ENCODE assay signal across 11 cellular contexts in genomic region chr3:4835616-4836043, GRCh38.
DNase-seq lines count a peak whose midpoint lies in the region; TF ChIP-seq lines count a peak whose summit lies in the region.
"Had no signal": no experiment of that assay in that cellular context is flagged by ENCODE, and none has a peak within 500 bp of the region (broad histone marks: within the 10 kb centered on the region; RNA-seq: fewer than 3 reads in every experiment).

No MANE protein-coding gene starts in this region.

- 55 to 73% (median 63%) methylated on average over 3 of the region's 3 CpGs for WGBS in adrenal gland, 4 donors

- peak overlapping the region; percentile 81 for H3K27ac Mint-ChIP-seq in activated naive CD4-positive, alpha-beta T cell treated with anti-CD3 and anti-CD28 coated beads, Interleukin-2, amount 50 U/mL, for 24 hours
- peak overlapping the region; percentile 58 for H3K27ac Mint-ChIP-seq in nephron progenitor cell

- TF ChIP-seq CTCF in nephron progenitor cell (IDR thresholded peaks at IDR 0.05) (no peak), adrenal gland (IDR thresholded peaks at IDR 0.05) (no peak)

- H3K9me3 Mint-ChIP-seq in activated naive CD4-positive, alpha-beta T cell treated with anti-CD3 and anti-CD28 coated beads, Interleukin-2, amount 50 U/mL, for 24 hours = peaks cover 3% of the 10 kb centered on the region
- no peaks in the 10 kb centered on the region for H3K9me3 Mint-ChIP-seq in nephron progenitor cell

- H3K27ac ChIP-seq in adrenal gland = no peak overlapping the region

- peaks cover 0 to 7% of the 10 kb centered on the region in 2 donors for H3K4me1 ChIP-seq in adrenal gland (replicated peaks in 1 of 2)

- H3K9me3 ChIP-seq in adrenal gland (replicated peaks in 1 of 3) = no peaks in the 10 kb centered on the region

- no peak for TF ChIP-seq POLR2A in adrenal gland (IDR thresholded peaks at IDR 0.05)

- H3K27me3 Mint-ChIP-seq in activated naive CD4-positive, alpha-beta T cell treated with anti-CD3 and anti-CD28 coated beads, Interleukin-2, amount 50 U/mL, for 24 hours = no peaks in the 10 kb centered on the region
- no peaks in the 10 kb centered on the region for H3K27me3 Mint-ChIP-seq in nephron progenitor cell (ENCODE audit: low read depth, poor library complexity)

- no peak overlapping the region for H3K4me3 ChIP-seq in adrenal gland

- H3K4me1 Mint-ChIP-seq in activated naive CD4-positive, alpha-beta T cell treated with anti-CD3 and anti-CD28 coated beads, Interleukin-2, amount 50 U/mL, for 24 hours = peaks cover 84% of the 10 kb centered on the region
- H3K4me1 Mint-ChIP-seq in nephron progenitor cell = peaks cover 39% of the 10 kb centered on the region

- DNase-seq in NCI-H2107 treated with DMSO at 0.1 percent for 48 hours (lab: John Stamatoyannopoulos, UW; ENCODE audit: unreplicated experiment) (peak; percentile 1), NCI-H2107 (lab: John Stamatoyannopoulos, UW) (no peak), NCI-H1105 (lab: John Stamatoyannopoulos, UW) (peak; percentile 15), nephron progenitor cell (no peak), adrenal gland (no peak), hepatic stellate cell (ENCODE audit: low spot score) (no peak), NCI-H1436 (lab: John Stamatoyannopoulos, UW) (no peak)
- DNase-seq: ACHN, right cardiac atrium, SHP77 treated with DMSO at 0.1 percent for 48 hours had no signal

- intact Hi-C loops in adrenal gland (cut with DNase I) = no loop called here

- peaks cover 16% of the 10 kb centered on the region for H3K36me3 Mint-ChIP-seq in activated naive CD4-positive, alpha-beta T cell treated with anti-CD3 and anti-CD28 coated beads, Interleukin-2, amount 50 U/mL, for 24 hours
- peaks cover 77% of the 10 kb centered on the region for H3K36me3 Mint-ChIP-seq in nephron progenitor cell (ENCODE audit: low read depth)

- H3K4me3 Mint-ChIP-seq in activated naive CD4-positive, alpha-beta T cell treated with anti-CD3 and anti-CD28 coated beads, Interleukin-2, amount 50 U/mL, for 24 hours = peak overlapping the region; percentile 47
- no peak overlapping the region for H3K4me3 Mint-ChIP-seq in nephron progenitor cell

- no peaks in the 10 kb centered on the region for H3K27me3 ChIP-seq in adrenal gland

- peaks cover 0 to 4% of the 10 kb centered on the region in 2 donors for H3K36me3 ChIP-seq in adrenal gland (replicated peaks in 1 of 2)

Comparison
In these comparisons a context has a peak if more than half of its experiments do, and no peak if none do; other contexts are left out.
1. DNase-seq: peak in NCI-H2107 treated with DMSO at 0.1 percent for 48 hours (single experiment) and NCI-H1105 (single experiment); none in NCI-H2107 (single experiment), nephron progenitor cell (single experiment), adrenal gland (0 of 7), hepatic stellate cell (single experiment) and NCI-H1436 (single experiment).